ENCODE assay signal across 1 cellular context in genomic region chr6:7171119-7171518, GRCh38.
TF ChIP-seq lines count a peak whose summit lies in the region.

No MANE protein-coding gene starts in this region.

TF ChIP-seq in H1, 55 proteins besides CTCF, POLR2A, EP300 and RAD21 (continued from another document):
- TF ChIP-seq CTBP2 (IDR thresholded peaks at IDR 0.05; ENCODE audit: borderline replicate concordance, insufficient read depth, insufficient read length, low read length), result no peak
- TF ChIP-seq BACH1 (IDR thresholded peaks at IDR 0.05; ENCODE audit: low read length), result no peak
- TF ChIP-seq NANOG (IDR thresholded peaks at IDR 0.05; ENCODE audit: insufficient read depth, low read depth, low read length, poor library complexity, severe bottlenecking), result no peak
- TF ChIP-seq JUND (IDR thresholded peaks at IDR 0.05; ENCODE audit: low read length), result no peak
- TF ChIP-seq MAX (IDR thresholded peaks at IDR 0.05), result no peak
- no peak for TF ChIP-seq SAP30 (IDR thresholded peaks at IDR 0.05; ENCODE audit: insufficient read depth, insufficient replicate concordance, low read length)
- no peak for TF ChIP-seq MAFK (IDR thresholded peaks at IDR 0.05; ENCODE audit: low read depth, low read length)
- no peak for TF ChIP-seq ATF3 (IDR thresholded peaks at IDR 0.05; ENCODE audit: insufficient read depth, low read depth, low read length)
- TF ChIP-seq RNF2 (IDR thresholded peaks at IDR 0.05; ENCODE audit: borderline replicate concordance, low read depth, low read length, missing control alignments, poor library complexity, severe bottlenecking), result no peak
- TF ChIP-seq POLR2AphosphoS5 (IDR thresholded peaks at IDR 0.05; ENCODE audit: low read depth, low read length), result no peak
- TF ChIP-seq KDM5A (IDR thresholded peaks at IDR 0.05; ENCODE audit: low read length), result no peak
- no peak for TF ChIP-seq SP4 (IDR thresholded peaks at IDR 0.05; ENCODE audit: low read length)
- no peak for TF ChIP-seq CBX8 (IDR thresholded peaks at IDR 0.05; ENCODE audit: borderline replicate concordance, low read depth, low read length)
